16 cellular contexts compared by ENCODE assay signal in genomic region chr1:33378524-33378923, GRCh38. TPM values are rescaled to one million over a fixed set of nuclear protein-coding genes. Genes with fewer than 3 reads are reported as not detected.
DNase-seq lines count a peak whose midpoint lies in the region; ATAC-seq, FAIRE-seq and TF ChIP-seq lines count a peak whose summit lies in the region.
"Had no signal": no experiment of that assay in that cellular context is flagged by ENCODE, and none has a peak within 500 bp of the region (broad histone marks: within the 10 kb centered on the region; RNA-seq: fewer than 3 reads in every experiment).

No MANE protein-coding gene starts in this region.

- no peaks in the 10 kb centered on the region for H3K27me3 Mint-ChIP-seq in nephron progenitor cell (ENCODE audit: low read depth, poor library complexity)

- CTCF ChIA-PET in endothelial cell of umbilical vein (lab: Charles Lee): interaction anchor here (1.3 kb wide), 1 partner anchor 83 kb away, joined by 3 read pairs; no protein-coding TSS in a partner anchor

- no peak overlapping the region for H3K27ac Mint-ChIP-seq in nephron progenitor cell
- H3K27ac Mint-ChIP-seq: CD14-positive monocyte, HFFc6 had no signal

- POLR2A ChIA-PET in endothelial cell of umbilical vein (lab: Charles Lee): no interaction called here

- WGBS in heart left ventricle, 4 donors: 16 to 33% (median 22%) methylated on average over 1 of the region's 1 CpG
- WGBS in right cardiac atrium: 23% methylated on average over 1 of the region's 1 CpG

- no peaks in the 10 kb centered on the region for H3K27me3 ChIP-seq in heart left ventricle
- H3K27me3 ChIP-seq in right cardiac atrium (ENCODE audit: control insufficient read depth, insufficient read depth): no peaks in the 10 kb centered on the region
- H3K27me3 ChIP-seq in endothelial cell of umbilical vein (ENCODE audit: control insufficient read depth in 2 of 2, insufficient read depth in 2 of 2, low read length in 2 of 2): no peaks in the 10 kb centered on the region
- H3K27me3 ChIP-seq: SJCRH30 had no signal

- H3K36me3 Mint-ChIP-seq in nephron progenitor cell (ENCODE audit: low read depth): peaks cover 47% of the 10 kb centered on the region

- H3K4me2 ChIP-seq in endothelial cell of umbilical vein (ENCODE audit: insufficient read depth, low read length): no peak overlapping the region

- BruUV-seq in endothelial cell of umbilical vein (replicated peaks; lab: Mats Ljungman, UMichigan): no TSS peak

- peaks cover 71% of the 10 kb centered on the region for H3K4me1 Mint-ChIP-seq in nephron progenitor cell

- H3K9me1 ChIP-seq in endothelial cell of umbilical vein (replicated peaks; ENCODE audit: control insufficient read depth, extremely low read depth, insufficient read depth, low read length): no peaks in the 10 kb centered on the region

- FAIRE-seq in endothelial cell of umbilical vein (lab: Jason Lieb, UNC): peak; percentile 21
- FAIRE-seq: H54, K562 had no signal

- ATAC-seq in heart left ventricle (peak; percentile 36 to 53 (median 48)), right cardiac atrium (no peak), GM21390 (IDR thresholded peaks at IDR 0.05; ENCODE audit: unreplicated experiment) (no peak)
- ATAC-seq: K562 had no signal

- H3K79me2 ChIP-seq in endothelial cell of umbilical vein (ENCODE audit: control insufficient read depth, insufficient read depth, low read length): no peaks in the 10 kb centered on the region

- no peak overlapping the region for H2AFZ ChIP-seq in endothelial cell of umbilical vein (ENCODE audit: low read depth, low read length)

- H3K4me1 ChIP-seq in heart left ventricle (peaks cover 0 to 74% (median 44%) of the 10 kb centered on the region in 12 donors), right cardiac atrium (ENCODE audit: control insufficient read depth, insufficient read depth, low read length) (peaks cover 16% of the 10 kb centered on the region), endothelial cell of umbilical vein (ENCODE audit: control insufficient read depth, extremely low read depth, insufficient read depth, low read length) (no peaks in the 10 kb centered on the region)

- no peak overlapping the region for H3K9ac ChIP-seq in endothelial cell of umbilical vein (replicated peaks; ENCODE audit: extremely low read depth, insufficient read depth, low read length)

- H3K36me3 ChIP-seq in heart left ventricle (peaks cover 0 to 9% (median 0%) of the 10 kb centered on the region in 9 donors), endothelial cell of umbilical vein (ENCODE audit: control insufficient read depth in 2 of 2, extremely low read depth in 1 of 2, insufficient read depth in 2 of 2, low read length in 2 of 2) (no peaks in the 10 kb centered on the region)
- H3K36me3 ChIP-seq: SJCRH30 had no signal

- no peaks in the 10 kb centered on the region for H4K20me1 ChIP-seq in endothelial cell of umbilical vein (replicated peaks; ENCODE audit: control insufficient read depth, extremely low read depth, insufficient read depth, low read length)

- H3K4me3 ChIP-seq in heart left ventricle (no peak overlapping the region), right cardiac atrium (ENCODE audit: low read length) (no peak overlapping the region), endothelial cell of umbilical vein (replicated peaks in 1 of 3; ENCODE audit: insufficient read depth in 1 of 3, low read depth in 1 of 3, low read length in 3 of 3) (no peak overlapping the region)
- H3K4me3 ChIP-seq: K562, SJCRH30 had no signal

- H3K27ac ChIP-seq in heart left ventricle: peak overlapping the region in 9 of 12 donors; percentile 20 to 72 (median 56)
- no peak overlapping the region for H3K27ac ChIP-seq in right cardiac atrium (ENCODE audit: low read length)
- H3K27ac ChIP-seq in endothelial cell of umbilical vein (ENCODE audit: insufficient read depth, low read depth, low read length): no peak overlapping the region
- H3K27ac ChIP-seq: SJCRH30 had no signal

- intact Hi-C loops in heart left ventricle (cut with DNase I): loop anchor here in 3 of 10 donors (5.0 to 10.0 kb wide), 4 partner anchors 49 to 264 kb away; no protein-coding TSS in a partner anchor
- intact Hi-C loops in right cardiac atrium (cut with DNase I): loop anchor here in 1 of 4 donors (10.0 kb wide), 1 partner anchor 86 kb away; no protein-coding TSS in a partner anchor
- intact Hi-C loops in endothelial cell of umbilical vein (cut with micrococcal nuclease): no loop called here

- H3K9me3 ChIP-seq in heart left ventricle (no peaks in the 10 kb centered on the region), right cardiac atrium (ENCODE audit: control insufficient read depth, low read length) (no peaks in the 10 kb centered on the region), endothelial cell of umbilical vein (replicated peaks; ENCODE audit: control insufficient read depth, insufficient read depth, low read length) (no peaks in the 10 kb centered on the region)
- H3K9me3 ChIP-seq: SJCRH30 had no signal

- TF ChIP-seq CTCF in heart left ventricle (IDR thresholded peaks at IDR 0.05) (no peak), endothelial cell of umbilical vein (IDR thresholded peaks at IDR 0.05; ENCODE audit: extremely low read depth in 1 of 2, insufficient read depth in 1 of 2, low read depth in 1 of 2, low read length in 2 of 2) (no peak), nephron progenitor cell (IDR thresholded peaks at IDR 0.05) (no peak)

- no peak overlapping the region for H3K4me3 Mint-ChIP-seq in nephron progenitor cell
- H3K4me3 Mint-ChIP-seq: CD14-positive monocyte, HFFc6 had no signal

- H3K9me3 Mint-ChIP-seq in nephron progenitor cell: no peaks in the 10 kb centered on the region
- H3K9me3 Mint-ChIP-seq: CD14-positive monocyte, HFFc6 had no signal

- DNase-seq in heart left ventricle (no peak), right cardiac atrium (no peak), NCI-H2227 treated with DMSO at 0.1 percent for 48 hours (lab: John Stamatoyannopoulos, UW) (peak; percentile 47), endothelial cell of umbilical vein (ENCODE audit: low read depth, low spot score) (no peak), nephron progenitor cell (no peak), germinal center (ENCODE audit: low spot score) (no peak)
- DNase-seq: ACHN; AML-193; HFFc6; NK-92 treated with Interleukin-12 subunit alpha and Interleukin-12 subunit beta, amount 100 ng/mL, for 24 hours; SJCRH30 had no signal

- TF ChIP-seq POLR2A in heart left ventricle (IDR thresholded peaks at IDR 0.05) (no peak), endothelial cell of umbilical vein (IDR thresholded peaks at IDR 0.05; ENCODE audit: low read depth, low read length) (no peak)

- dilution Hi-C loops in endothelial cell of umbilical vein (cut with MboI; ENCODE audit: extremely low pct_ligation_motif_present, low sequenced_read_pairs): no loop called here

TF ChIP-seq in endothelial cell of umbilical vein, 7 proteins besides CTCF, POLR2A, EP300 and RAD21:
- TF ChIP-seq JUN (IDR thresholded peaks at IDR 0.05; ENCODE audit: borderline replicate concordance, insufficient read depth, insufficient read length, low read depth) (no peak), FOS (IDR thresholded peaks at IDR 0.05; ENCODE audit: borderline replicate concordance, insufficient read depth, low read length) (no peak), GATA2 (IDR thresholded peaks at IDR 0.05; ENCODE audit: insufficient read depth, insufficient read length, low read depth, low read length) (no peak), EZH2 (IDR thresholded peaks at IDR 0.05; ENCODE audit: borderline replicate concordance, low read depth, low read length, severe bottlenecking) (no peak), MYC (IDR thresholded peaks at IDR 0.05; ENCODE audit: low read depth, low read length) (no peak), POLR2AphosphoS5 (IDR thresholded peaks at IDR 0.05; ENCODE audit: insufficient read depth, low read depth, low read length) (no peak)
- TF ChIP-seq, protein P1, sequence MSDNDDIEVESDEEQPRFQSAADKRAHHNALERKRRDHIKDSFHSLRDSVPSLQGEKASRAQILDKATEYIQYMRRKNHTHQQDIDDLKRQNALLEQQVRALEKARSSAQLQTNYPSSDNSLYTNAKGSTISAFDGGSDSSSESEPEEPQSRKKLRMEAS (IDR thresholded peaks at IDR 0.05; ENCODE audit: insufficient read depth, insufficient read length): no peak

RNA-seq across cellular contexts. Expression of gene PHC2, which starts 52.4 kb away (rescaled TPM):
- total RNA-seq in heart left ventricle: 100 to 1,000 TPM in 4 of 9 donors, 10 to 100 TPM in 5; 86.5 to 194 (median 99.4) TPM
- 100 to 1,000 TPM in 1 of 2 donors, 10 to 100 TPM in 1; 79.7 to 118 TPM for polyA plus RNA-seq in heart left ventricle
- 100 to 1,000 TPM in 2 of 4 donors, 10 to 100 TPM in 2; 89.3 to 105 (median 99.1) TPM for total RNA-seq in right cardiac atrium
- 93.7 TPM for polyA plus RNA-seq in right cardiac atrium
- 79.0 and 82.3 TPM in 2 replicates for total RNA-seq in endothelial cell of umbilical vein
- polyA plus RNA-seq in endothelial cell of umbilical vein: 59.6 and 65.6 TPM in 2 replicates
- polyA plus RNA-seq in endothelial cell of umbilical vein (2011; cell fraction: cytosol; rRNA removed): 77.7 and 81.7 TPM in 2 replicates
- 55.2 and 67.5 TPM in 2 replicates for polyA plus RNA-seq in endothelial cell of umbilical vein (2011; cell fraction: nucleus; rRNA removed)
- 57.0 and 62.8 TPM in 2 replicates for polyA plus RNA-seq in endothelial cell of umbilical vein (2012)
- polyA minus RNA-seq in endothelial cell of umbilical vein: 43.1 and 48.5 TPM in 2 replicates
- 14.2 TPM for polyA minus RNA-seq in endothelial cell of umbilical vein (2011; cell fraction: cytosol; rRNA and poly(A)+ RNA removed)
- 19.4 and 21.8 TPM in 2 replicates for polyA minus RNA-seq in endothelial cell of umbilical vein (2011; cell fraction: nucleus; rRNA and poly(A)+ RNA removed)

RNA-seq across cellular contexts. Expression of gene A3GALT2, which starts 57.6 kb away (rescaled TPM):
- total RNA-seq in heart left ventricle: under 1 TPM in 1 of 9 donors, not detected in 8; 0.40 TPM
- polyA plus RNA-seq in heart left ventricle: not detected
- not detected for total RNA-seq in right cardiac atrium
- polyA plus RNA-seq in right cardiac atrium: not detected
- total RNA-seq in endothelial cell of umbilical vein: not detected in 2 replicates
- 0.11 TPM in 1 of 2 replicates, not detected in the other for polyA plus RNA-seq in endothelial cell of umbilical vein
- not detected in 2 replicates for polyA plus RNA-seq in endothelial cell of umbilical vein (2011; cell fraction: cytosol; rRNA removed)
- not detected in 2 replicates for polyA plus RNA-seq in endothelial cell of umbilical vein (2011; cell fraction: nucleus; rRNA removed)
- polyA plus RNA-seq in endothelial cell of umbilical vein (2012): not detected in 2 replicates
- not detected in 2 replicates for polyA minus RNA-seq in endothelial cell of umbilical vein
- polyA minus RNA-seq in endothelial cell of umbilical vein (2011; cell fraction: cytosol; rRNA and poly(A)+ RNA removed): not detected
- 0.43 TPM in 1 of 2 replicates, not detected in the other for polyA minus RNA-seq in endothelial cell of umbilical vein (2011; cell fraction: nucleus; rRNA and poly(A)+ RNA removed)
- total RNA-seq: HFFc6, K562, OCI-LY7, SJCRH30 had no signal
- polyA plus RNA-seq: CD14-positive monocyte, K562 had no signal

Comparison
In these comparisons a context has a peak if more than half of its experiments do, and no peak if none do; other contexts are left out.
1. ATAC-seq: peak in heart left ventricle (4 of 4); none in right cardiac atrium (0 of 2) and GM21390 (single experiment).
2. H3K27ac ChIP-seq: peak in heart left ventricle (9 of 12); none in right cardiac atrium (single experiment) and endothelial cell of umbilical vein (single experiment).